In genomic region chr9:135879619-135880018, GRCh38 we compare ENCODE assay signal across 18 cellular contexts. TPM values are rescaled to one million over a fixed set of nuclear protein-coding genes. Genes with fewer than 3 reads are reported as not detected.
DNase-seq lines count a peak whose midpoint lies in the region; ATAC-seq and TF ChIP-seq lines count a peak whose summit lies in the region.
"Had no signal": no experiment of that assay in that cellular context is flagged by ENCODE, and none has a peak within 500 bp of the region (broad histone marks: within the 10 kb centered on the region; RNA-seq: fewer than 3 reads in every experiment).

No MANE protein-coding gene starts in this region.

- 48% methylated on average over 8 of the region's 8 CpGs for WGBS in right cardiac atrium

- CTCF ChIA-PET in HEK293T (lab: Yijun Ruan, JAX) = no interaction called here

- H3K36me3 Mint-ChIP-seq in activated T-cell treated with anti-CD3 and anti-CD28 coated beads, Interleukin-2, amount 50 U/mL, for 24 hours (ENCODE audit: low read depth) = peaks cover 46% of the 10 kb centered on the region

- H3K4me1 ChIP-seq in right cardiac atrium (ENCODE audit: control insufficient read depth, insufficient read depth, low read length) (no peaks in the 10 kb centered on the region), mucosa of descending colon (ENCODE audit: low read depth) (no peaks in the 10 kb centered on the region)

- no peak for TF ChIP-seq CTCF in mucosa of descending colon (IDR thresholded peaks at IDR 0.05)

- peaks cover 51% of the 10 kb centered on the region for H3K4me1 Mint-ChIP-seq in activated T-cell treated with anti-CD3 and anti-CD28 coated beads, Interleukin-2, amount 50 U/mL, for 24 hours (ENCODE audit: low read depth)

- peak; percentile 55 to 57 for ATAC-seq in right cardiac atrium
- ATAC-seq in sciatic nerve = peak; percentile 93
- no peak for ATAC-seq in mucosa of descending colon
- no peak for ATAC-seq in GM18907 (IDR thresholded peaks at IDR 0.05; ENCODE audit: unreplicated experiment)
- ATAC-seq: A549 had no signal

- H3K27ac ChIP-seq in right cardiac atrium (ENCODE audit: low read length) = no peak overlapping the region
- H3K27ac ChIP-seq: A549, C4-2B had no signal

- intact Hi-C loops in right cardiac atrium (cut with DNase I) (loop anchor here in 1 of 4 donors (10.0 kb wide), 1 partner anchor 245 kb away; no protein-coding TSS in a partner anchor), sciatic nerve (cut with DNase I) (no loop called here), mucosa of descending colon (cut with DNase I, micrococcal nuclease) (no loop called here)

- H3K4me3 ChIP-seq in right cardiac atrium (ENCODE audit: low read length) (no peak overlapping the region), mucosa of descending colon (no peak overlapping the region)
- H3K4me3 ChIP-seq: A549 had no signal

- H3K27me3 Mint-ChIP-seq in activated T-cell treated with anti-CD3 and anti-CD28 coated beads, Interleukin-2, amount 50 U/mL, for 24 hours = no peaks in the 10 kb centered on the region

- H3K27me3 ChIP-seq in right cardiac atrium (ENCODE audit: control insufficient read depth, insufficient read depth) = no peaks in the 10 kb centered on the region

- H3K36me3 ChIP-seq in mucosa of descending colon (ENCODE audit: low read depth) = no peaks in the 10 kb centered on the region

- no peak overlapping the region for H3K27ac Mint-ChIP-seq in activated T-cell treated with anti-CD3 and anti-CD28 coated beads, Interleukin-2, amount 50 U/mL, for 24 hours

- H3K9me3 Mint-ChIP-seq in activated T-cell treated with anti-CD3 and anti-CD28 coated beads, Interleukin-2, amount 50 U/mL, for 24 hours = no peaks in the 10 kb centered on the region

- H3K4me3 Mint-ChIP-seq in activated T-cell treated with anti-CD3 and anti-CD28 coated beads, Interleukin-2, amount 50 U/mL, for 24 hours = no peak overlapping the region

- DNase-seq in HEK293T (ENCODE audit: extremely low spot score) (peak; percentile 29), cerebellar cortex (ENCODE audit: low spot score) (peak; percentile 58), right cardiac atrium (no peak), sciatic nerve (ENCODE audit: low spot score) (no peak), mucosa of descending colon (no peak), NCI-H146 treated with DMSO at 0.1 percent for 48 hours (lab: John Stamatoyannopoulos, UW; ENCODE audit: unreplicated experiment) (no peak)
- DNase-seq in activated T-cell treated with anti-CD3 and anti-CD28 coated beads, Interleukin-2, amount 50 U/mL, for 24 hours = no peak
- DNase-seq: DMS153, EL, H7, MV-4-11, NCI-H1417 treated with DMSO at 0.1 percent for 48 hours, NCI-H2227 treated with DMSO at 0.1 percent for 48 hours, NCI-H526, RPMI8226 had no signal

- POLR2A ChIA-PET in HEK293T (lab: Yijun Ruan, JAX) = no interaction called here

- no peaks in the 10 kb centered on the region for H3K9me3 ChIP-seq in right cardiac atrium (ENCODE audit: control insufficient read depth, low read length)
- H3K9me3 ChIP-seq in mucosa of descending colon = no peaks in the 10 kb centered on the region
- H3K9me3 ChIP-seq: A549 had no signal

TF ChIP-seq in HEK293T, 16 proteins besides CTCF, POLR2A, EP300 and RAD21:
- TF ChIP-seq LEF1 (IDR thresholded peaks at IDR 0.05; ENCODE audit: borderline replicate concordance) = no peak
- no peak for TF ChIP-seq NFRKB (IDR thresholded peaks at IDR 0.05)
- TF ChIP-seq ARNT (IDR thresholded peaks at IDR 0.05) = no peak
- no peak for TF ChIP-seq FOXK2 (IDR thresholded peaks at IDR 0.05)
- no peak for TF ChIP-seq ZNF384 (IDR thresholded peaks at IDR 0.05)
- TF ChIP-seq BHLHE40 (IDR thresholded peaks at IDR 0.05; ENCODE audit: borderline replicate concordance) = no peak
- no peak for TF ChIP-seq HDGF (IDR thresholded peaks at IDR 0.05; ENCODE audit: borderline replicate concordance)
- TF ChIP-seq CTBP1 (IDR thresholded peaks at IDR 0.05; ENCODE audit: borderline replicate concordance) = no peak
- no peak for TF ChIP-seq TARDBP (IDR thresholded peaks at IDR 0.05)
- no peak for TF ChIP-seq L3MBTL2 (conservative IDR thresholded peaks at IDR 0.05)
- no peak for TF ChIP-seq ELF4 (IDR thresholded peaks at IDR 0.05)
- TF ChIP-seq FOXM1 (IDR thresholded peaks at IDR 0.05; ENCODE audit: borderline replicate concordance) = no peak
- no peak for TF ChIP-seq FOXA1 (IDR thresholded peaks at IDR 0.05)
- no peak for TF ChIP-seq SP1 (IDR thresholded peaks at IDR 0.05)
- TF ChIP-seq, protein P1, sequence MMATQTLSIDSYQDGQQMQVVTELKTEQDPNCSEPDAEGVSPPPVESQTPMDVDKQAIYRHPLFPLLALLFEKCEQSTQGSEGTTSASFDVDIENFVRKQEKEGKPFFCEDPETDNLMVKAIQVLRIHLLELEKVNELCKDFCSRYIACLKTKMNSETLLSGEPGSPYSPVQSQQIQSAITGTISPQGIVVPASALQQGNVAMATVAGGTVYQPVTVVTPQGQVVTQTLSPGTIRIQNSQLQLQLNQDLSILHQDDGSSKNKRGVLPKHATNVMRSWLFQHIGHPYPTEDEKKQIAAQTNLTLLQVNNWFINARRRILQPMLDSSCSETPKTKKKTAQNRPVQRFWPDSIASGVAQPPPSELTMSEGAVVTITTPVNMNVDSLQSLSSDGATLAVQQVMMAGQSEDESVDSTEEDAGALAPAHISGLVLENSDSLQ (IDR thresholded peaks at IDR 0.05) = no peak

RNA-seq across cellular contexts. Expression of gene CAMSAP1, which starts 27.7 kb away (rescaled TPM):
- total RNA-seq in right cardiac atrium (10 to 100 TPM; 13.9 to 22.8 (median 18.3) TPM), sciatic nerve (39.8 TPM), mucosa of descending colon (10 to 100 TPM; 11.5 to 37.8 (median 14.3) TPM)
- 10.0 TPM for polyA plus RNA-seq in right cardiac atrium

Comparison
In these comparisons a context has a peak if more than half of its experiments do, and no peak if none do; other contexts are left out.
1. DNase-seq: peak in HEK293T (single experiment) and cerebellar cortex (single experiment); none in right cardiac atrium (0 of 3), sciatic nerve (single experiment), mucosa of descending colon (0 of 3), NCI-H146 treated with DMSO at 0.1 percent for 48 hours (single experiment) and activated T-cell treated with anti-CD3 and anti-CD28 coated beads, Interleukin-2, amount 50 U/mL, for 24 hours (single experiment).
2. ATAC-seq: peak in right cardiac atrium (2 of 2) and sciatic nerve (single experiment); none in mucosa of descending colon (single experiment) and GM18907 (single experiment).